Comparison of ENCODE assay signal across 19 cellular contexts in the genomic region with DNA sequence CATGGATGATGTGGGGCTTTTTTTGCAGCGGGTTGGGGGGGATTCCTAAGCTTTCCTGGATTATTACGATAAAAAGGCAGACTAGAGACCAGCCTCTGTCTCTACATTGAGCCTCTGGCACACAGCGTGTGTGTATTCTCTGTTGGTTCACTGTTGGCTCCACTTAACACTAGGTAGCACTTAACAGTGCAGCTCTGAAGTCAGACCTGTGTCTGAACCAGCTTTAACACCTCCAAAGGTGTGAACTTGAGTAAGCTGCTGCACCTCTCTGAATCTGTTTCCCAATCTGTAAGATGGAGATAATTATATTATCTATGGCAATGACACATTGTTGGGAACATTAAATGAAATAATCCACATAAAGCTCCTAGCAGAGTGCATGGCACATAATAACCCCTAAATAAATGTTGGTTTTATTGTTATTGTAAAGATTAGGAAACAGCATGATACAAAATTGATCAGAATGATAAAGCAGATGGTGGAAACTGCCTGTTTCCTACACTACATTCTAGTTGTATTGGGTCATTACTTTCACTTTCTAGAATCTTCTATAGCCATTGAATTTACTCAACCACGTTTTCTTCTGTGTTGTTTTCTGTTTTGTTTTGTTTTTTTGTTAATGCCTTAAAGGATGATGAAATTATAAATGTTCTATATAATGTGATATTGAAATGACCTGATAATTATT.
DNase-seq lines count a peak whose midpoint lies in the region; ATAC-seq, FAIRE-seq and TF ChIP-seq lines count a peak whose summit lies in the region.
"Had no signal": no experiment of that assay in that cellular context is flagged by ENCODE, and none has a peak within 500 bp of the region (broad histone marks: within the 10 kb centered on the region; RNA-seq: fewer than 3 reads in every experiment).

No MANE protein-coding gene starts in this region.

- TF ChIP-seq POLR2A in gastrocnemius medialis (IDR thresholded peaks at IDR 0.05) = no peak
- no peak for TF ChIP-seq POLR2A in H54 (IDR thresholded peaks at IDR 0.05; ENCODE audit: low read depth, low read length)

- in situ Hi-C loops in gastrocnemius medialis (cut with MboI; ENCODE audit: low sequenced_read_pairs in 4 of 4) = no loop called here

- H3K27me3 ChIP-seq in gastrocnemius medialis = no peaks in the 10 kb centered on the region
- H3K27me3 ChIP-seq: BE2C had no signal

- ATAC-seq in HG02885 (IDR thresholded peaks at IDR 0.05; ENCODE audit: poor library complexity, unreplicated experiment) (peak; percentile 40), gastrocnemius medialis (no peak)
- ATAC-seq: K562, Panc1, SK-N-SH treated with all-trans-retinoic acid at 6 μM for 48 hours had no signal

- intact Hi-C loops in gastrocnemius medialis (cut with DNase I; ENCODE audit: low total_unique reads) = loop anchor here (5.0 kb wide), 1 partner anchor 71 kb away; no protein-coding TSS in a partner anchor

- H3K4me1 Mint-ChIP-seq in immature natural killer cell = peaks cover 13 to 28% of the 10 kb centered on the region in 2 donors

- no peaks in the 10 kb centered on the region for H3K36me3 ChIP-seq in gastrocnemius medialis
- H3K36me3 ChIP-seq: BE2C had no signal

- H3K27me3 Mint-ChIP-seq in immature natural killer cell (ENCODE audit: low read depth in 3 of 3) = peaks cover 0 to 2% (median 0%) of the 10 kb centered on the region in 3 donors
- H3K27me3 Mint-ChIP-seq: CD4-positive, alpha-beta T cell had no signal

- peaks cover 0 to 5% (median 0%) of the 10 kb centered on the region in 6 donors for H3K9me3 Mint-ChIP-seq in immature natural killer cell
- H3K9me3 Mint-ChIP-seq: CD4-positive, alpha-beta T cell had no signal

- H3K4me1 ChIP-seq in gastrocnemius medialis = peaks cover 21 to 27% of the 10 kb centered on the region in 2 donors
- H3K4me1 ChIP-seq: BE2C had no signal

- H3K27ac Mint-ChIP-seq in immature natural killer cell = peak overlapping the region in 5 of 6 donors; percentile 28 to 73 (median 40)
- H3K27ac Mint-ChIP-seq: CD4-positive, alpha-beta T cell had no signal

- H3K4me3 Mint-ChIP-seq in immature natural killer cell = peak overlapping the region in 4 of 5 donors; percentile 1 to 52 (median 48)
- H3K4me3 Mint-ChIP-seq: CD4-positive, alpha-beta T cell had no signal

- H3K27ac ChIP-seq in gastrocnemius medialis = peak overlapping the region in 2 of 4 donors; percentile 29 to 69
- H3K27ac ChIP-seq: 22Rv1 had no signal

- peak overlapping the region in 3 of 4 donors; percentile 5 to 18 (median 16) for H3K4me3 ChIP-seq in gastrocnemius medialis
- H3K4me3 ChIP-seq: K562 had no signal

- DNase-seq in NCI-H82 (lab: John Stamatoyannopoulos, UW) (peak; percentile 25), NCI-H82 treated with DMSO at 0.1 percent for 48 hours (lab: John Stamatoyannopoulos, UW; ENCODE audit: unreplicated experiment) (no peak), immature natural killer cell (peak; percentile 38 to 44 (median 39)), gastrocnemius medialis (no peak), DMS79 treated with DMSO at 0.1 percent for 48 hours (lab: John Stamatoyannopoulos, UW) (no peak), NCI-H748 treated with DMSO at 0.1 percent for 48 hours (lab: John Stamatoyannopoulos, UW) (no peak), H54 (ENCODE audit: insufficient read length, low spot score) (no peak)
- DNase-seq: BE2C; Calu3; CD4-positive, alpha-beta T cell; NCI-H1417; NCI-H1930; NCI-H446 had no signal

- no peaks in the 10 kb centered on the region for H3K9me3 ChIP-seq in gastrocnemius medialis
- H3K9me3 ChIP-seq: BE2C had no signal

- no peaks in the 10 kb centered on the region for H3K36me3 Mint-ChIP-seq in immature natural killer cell

- no peak for TF ChIP-seq CTCF in gastrocnemius medialis (IDR thresholded peaks at IDR 0.05 in 4 of 5, conservative IDR thresholded peaks at IDR 0.05 in 1 of 5)

- no peak for FAIRE-seq in H54 (lab: Jason Lieb, UNC)
- FAIRE-seq: GM18507, K562 had no signal

Comparison
In these comparisons a context has a peak if more than half of its experiments do, and no peak if none do; other contexts are left out.
1. DNase-seq: peak in NCI-H82 (single experiment) and immature natural killer cell (3 of 3); none in NCI-H82 treated with DMSO at 0.1 percent for 48 hours (single experiment), gastrocnemius medialis (0 of 2), DMS79 treated with DMSO at 0.1 percent for 48 hours (single experiment), NCI-H748 treated with DMSO at 0.1 percent for 48 hours (single experiment) and H54 (single experiment).